Comparison of ENCODE assay signal across 17 cellular contexts in genomic region chr4:88143504-88143903, GRCh38. TPM values are rescaled to one million over a fixed set of nuclear protein-coding genes. Genes with fewer than 3 reads are reported as not detected.
DNase-seq lines count a peak whose midpoint lies in the region; ATAC-seq and TF ChIP-seq lines count a peak whose summit lies in the region.
"Had no signal": no experiment of that assay in that cellular context is flagged by ENCODE, and none has a peak within 500 bp of the region (broad histone marks: within the 10 kb centered on the region; RNA-seq: fewer than 3 reads in every experiment).

No MANE protein-coding gene starts in this region.

- H3K4me3 ChIP-seq in PC-3 (ENCODE audit: low read length) (0 out of 2 replicates have a peak overlapping the region, but pooled peaks have one; percentile 21), choroid plexus epithelial cell (ENCODE audit: low read depth, low read length) (no peak overlapping the region), mesendoderm (ENCODE audit: low read length) (no peak overlapping the region), GM23338 (no peak overlapping the region)
- H3K4me3 ChIP-seq: BLaER1, Peyer's patch had no signal

- no peaks in the 10 kb centered on the region for H3F3A ChIP-seq in PC-3 (ENCODE audit: low read length, unreplicated experiment)
- H3F3A ChIP-seq in GM23338 (replicated peaks; ENCODE audit: low read depth): no peaks in the 10 kb centered on the region; the same call in 1 of the 2 replicates

- no peak overlapping the region for H2BK5ac ChIP-seq in mesendoderm (ENCODE audit: low read length)

- peaks cover 9% of the 10 kb centered on the region; the same call in 2 of the 3 replicates for H3K9me3 Mint-ChIP-seq in GM23338
- no peaks in the 10 kb centered on the region for H3K9me3 Mint-ChIP-seq in T-helper 2 cell treated with Interferon-gamma antibody and Interleukin-4, amounts not matched to agents 5 μg/mL and 100 μg/mL, for 36 hours

- no peaks in the 10 kb centered on the region for H3K79me1 ChIP-seq in mesendoderm (ENCODE audit: low read length)

- CTCF ChIA-PET in PC-3 (lab: Charles Lee): interaction anchor here (0.6 to 0.7 kb wide), 2 partner anchors 36 to 380 kb away, joined by 3 to 5 read pairs; no protein-coding TSS in a partner anchor

- H2AFZ ChIP-seq in PC-3 (ENCODE audit: low read length) (peak overlapping the region; percentile 38; the same call in 1 of the 2 replicates), GM23338 (no peak overlapping the region)

- H3K36me3 ChIP-seq in PC-3 (ENCODE audit: low read depth, low read length) (no peaks in the 10 kb centered on the region), mesendoderm (ENCODE audit: control insufficient read depth, insufficient read depth, low read length) (no peaks in the 10 kb centered on the region), GM23338 (ENCODE audit: insufficient read depth) (no peaks in the 10 kb centered on the region)
- H3K36me3 ChIP-seq: BLaER1, Peyer's patch had no signal

- no peak overlapping the region for H3K18ac ChIP-seq in mesendoderm (ENCODE audit: low read length)

- H3K4me2 ChIP-seq in PC-3 (ENCODE audit: low read length) (peak overlapping the region; percentile 66), mesendoderm (ENCODE audit: low read length) (no peak overlapping the region), GM23338 (no peak overlapping the region)
- H3K4me2 ChIP-seq: BLaER1 had no signal

- H3K4ac ChIP-seq in mesendoderm (ENCODE audit: low read depth, low read length): no peak overlapping the region

- H2BK15ac ChIP-seq in mesendoderm (replicated peaks; ENCODE audit: low read depth): no peak overlapping the region

- no peaks in the 10 kb centered on the region for H3K79me2 ChIP-seq in PC-3 (ENCODE audit: low read length)
- peaks cover 2% of the 10 kb centered on the region for H3K79me2 ChIP-seq in mesendoderm (ENCODE audit: control insufficient read depth, insufficient read depth, low read length)
- no peaks in the 10 kb centered on the region for H3K79me2 ChIP-seq in GM23338 (replicated peaks; ENCODE audit: insufficient read depth)

- H3K23ac ChIP-seq in mesendoderm (ENCODE audit: low read length): no peak overlapping the region

- H3K4me3 Mint-ChIP-seq in GM23338: no peak overlapping the region
- H3K4me3 Mint-ChIP-seq in T-helper 2 cell treated with Interferon-gamma antibody and Interleukin-4, amounts not matched to agents 5 μg/mL and 100 μg/mL, for 36 hours: no peak overlapping the region
- H3K4me3 Mint-ChIP-seq: activated naive CD8-positive, alpha-beta T cell had no signal

- H3K27me3 ChIP-seq in PC-3 (ENCODE audit: low read length) (no peaks in the 10 kb centered on the region), mesendoderm (ENCODE audit: insufficient read depth, low read length, poor library complexity) (no peaks in the 10 kb centered on the region), GM23338 (ENCODE audit: insufficient read depth) (no peaks in the 10 kb centered on the region)
- H3K27me3 ChIP-seq: BLaER1, Peyer's patch had no signal

- peaks cover 5% of the 10 kb centered on the region; the same call in 1 of the 3 replicates for H3K36me3 Mint-ChIP-seq in GM23338 (ENCODE audit: low read depth)
- H3K36me3 Mint-ChIP-seq in T-helper 2 cell treated with Interferon-gamma antibody and Interleukin-4, amounts not matched to agents 5 μg/mL and 100 μg/mL, for 36 hours (ENCODE audit: low read depth): no peaks in the 10 kb centered on the region
- H3K36me3 Mint-ChIP-seq: activated naive CD8-positive, alpha-beta T cell had no signal

- peaks cover 12% of the 10 kb centered on the region for H3K4me1 Mint-ChIP-seq in GM23338
- H3K4me1 Mint-ChIP-seq in T-helper 2 cell treated with Interferon-gamma antibody and Interleukin-4, amounts not matched to agents 5 μg/mL and 100 μg/mL, for 36 hours (ENCODE audit: low read depth): no peaks in the 10 kb centered on the region

- no peaks in the 10 kb centered on the region for H4K20me1 ChIP-seq in PC-3 (ENCODE audit: low read length)
- no peaks in the 10 kb centered on the region for H4K20me1 ChIP-seq in GM23338 (replicated peaks; ENCODE audit: insufficient read depth)
- H4K20me1 ChIP-seq: BLaER1 had no signal

- H4K8ac ChIP-seq in mesendoderm (ENCODE audit: low read depth, low read length): no peak overlapping the region

- H3K56ac ChIP-seq in mesendoderm (ENCODE audit: low read length): no peak overlapping the region

- no CpG with 5 or more reads among the region's 2 CpGs for WGBS in mesendoderm (ENCODE audit: extremely low coverage, insufficient coverage, low lambda C conversion rate)

- no peaks in the 10 kb centered on the region for H3K9me3 ChIP-seq in PC-3 (ENCODE audit: low read length)
- H3K9me3 ChIP-seq: BLaER1, Peyer's patch had no signal

- intact Hi-C loops in PC-3 (cut with micrococcal nuclease): loop anchor here (5.0 kb wide), 1 partner anchor 36 kb away; no protein-coding TSS in a partner anchor

- DNase-seq in Daoy (ENCODE audit: low read depth): peak; percentile 58
- DNase-seq in PC-3: peak; percentile 90
- DNase-seq in choroid plexus epithelial cell (ENCODE audit: low read depth): peak; percentile 52
- peak; percentile 60 for DNase-seq in mesendoderm
- no peak for DNase-seq in GM23338 (ENCODE audit: low spot score)
- DNase-seq in T-helper 2 cell treated with Interferon-gamma antibody and Interleukin-4, amounts not matched to agents 5 μg/mL and 100 μg/mL, for 36 hours (ENCODE audit: low spot score): no peak
- DNase-seq: midbrain; NCI-H1092; NCI-H2227 treated with DMSO at 0.1 percent for 48 hours; posterior cingulate gyrus; stimulated activated CD4-positive, alpha-beta T cell treated with anti-CD3 and anti-CD28 coated beads, Interleukin-2, amount 100 ng/mL, for 48 hours; stimulated activated naive CD4-positive, alpha-beta T cell had no signal

- no peak for TF ChIP-seq CTCF in PC-3 (conservative IDR thresholded peaks at IDR 0.05; ENCODE audit: low read depth, low read length)
- TF ChIP-seq CTCF in choroid plexus epithelial cell (conservative IDR thresholded peaks at IDR 0.05; ENCODE audit: low read depth, low read length): no peak
- no peak for TF ChIP-seq CTCF in GM23338 (conservative IDR thresholded peaks at IDR 0.05; ENCODE audit: low read depth in 2 of 2)

- peaks cover 2% of the 10 kb centered on the region for H3K27me3 Mint-ChIP-seq in GM23338 (ENCODE audit: insufficient read depth, low read depth, poor library complexity)
- peaks cover 10% of the 10 kb centered on the region for H3K27me3 Mint-ChIP-seq in T-helper 2 cell treated with Interferon-gamma antibody and Interleukin-4, amounts not matched to agents 5 μg/mL and 100 μg/mL, for 36 hours (ENCODE audit: low read depth)

- no peak overlapping the region for H2AK5ac ChIP-seq in mesendoderm (ENCODE audit: low read length)

- BruUV-seq in PC-3 (replicated peaks; lab: Mats Ljungman, UMichigan): no TSS peak

- ATAC-seq in PC-3 (peak; percentile 77), GM23338 (no peak), GM21447 (IDR thresholded peaks at IDR 0.05; ENCODE audit: unreplicated experiment) (no peak), HG03457 (IDR thresholded peaks at IDR 0.05; ENCODE audit: unreplicated experiment) (no peak)

- no peak overlapping the region for H4K5ac ChIP-seq in mesendoderm (ENCODE audit: low read length)

- POLR2A ChIA-PET in PC-3 (lab: Charles Lee; ENCODE audit: unreplicated experiment): no interaction called here

- H3K9me2 ChIP-seq in PC-3 (replicated peaks; ENCODE audit: low read length) (no peaks in the 10 kb centered on the region), GM23338 (ENCODE audit: insufficient read depth) (no peaks in the 10 kb centered on the region)

- H3K9ac ChIP-seq in PC-3 (ENCODE audit: low read length): peak overlapping the region; percentile 59
- H3K9ac ChIP-seq in mesendoderm (ENCODE audit: low read length): no peak overlapping the region
- H3K9ac ChIP-seq: BLaER1 had no signal

- H3K4me1 ChIP-seq in PC-3 (ENCODE audit: insufficient read depth, low read length) (peaks cover 49% of the 10 kb centered on the region), mesendoderm (ENCODE audit: control insufficient read depth, low read depth, low read length) (peaks cover 10% of the 10 kb centered on the region), GM23338 (ENCODE audit: insufficient read depth) (peaks cover 27% of the 10 kb centered on the region)
- H3K4me1 ChIP-seq: BLaER1 had no signal

- H2BK120ac ChIP-seq in mesendoderm (ENCODE audit: low read depth, low read length): no peak overlapping the region

- H3K27ac ChIP-seq in PC-3 (ENCODE audit: low read length): peak overlapping the region; percentile 97
- no peak overlapping the region for H3K27ac ChIP-seq in mesendoderm (ENCODE audit: low read depth, low read length)
- H3K27ac ChIP-seq in GM23338 (ENCODE audit: low read depth): no peak overlapping the region
- H3K27ac ChIP-seq: BLaER1 had no signal

- H3K27ac Mint-ChIP-seq in GM23338: no peak overlapping the region
- no peak overlapping the region for H3K27ac Mint-ChIP-seq in T-helper 2 cell treated with Interferon-gamma antibody and Interleukin-4, amounts not matched to agents 5 μg/mL and 100 μg/mL, for 36 hours
- H3K27ac Mint-ChIP-seq: activated naive CD8-positive, alpha-beta T cell had no signal

TF ChIP-seq in GM23338, 12 proteins besides CTCF, POLR2A, EP300 and RAD21 (continues in another document):
- TF ChIP-seq EZH2phosphoT487 (IDR thresholded peaks at IDR 0.05; ENCODE audit: unreplicated experiment) (no peak), POLR2AphosphoS5 (IDR thresholded peaks at IDR 0.05; ENCODE audit: low read depth) (no peak), STAT1 (IDR thresholded peaks at IDR 0.05; ENCODE audit: unreplicated experiment) (no peak)

RNA-seq across cellular contexts. Expression of gene ABCG2, which starts 14.9 kb away (rescaled TPM):
- 3.1 and 3.9 TPM in 2 replicates for total RNA-seq in Daoy (2014; rRNA removed; shearing (Covaris generic))
- not detected in 2 replicates for total RNA-seq in PC-3 (2014; rRNA removed)
- polyA plus RNA-seq in mesendoderm (2013, experiment 1 of 2): 19.2 TPM
- 19.5 TPM for polyA plus RNA-seq in mesendoderm (2013, experiment 2 of 2)
- 6.1 and 10.6 TPM in 2 replicates for total RNA-seq in GM23338 (2014; rRNA removed; shearing (Covaris generic))
- polyA plus RNA-seq in GM23338 (2016; fragmentation: Nextera tagmentation; extraction: Ambion mirVana): 1.5 and 2.2 TPM in 2 replicates

Comparison
In these comparisons a context has a peak if more than half of its experiments do, and no peak if none do; other contexts are left out.
1. DNase-seq: peak in Daoy (single experiment), PC-3 (single experiment), choroid plexus epithelial cell (single experiment) and mesendoderm (single experiment); none in GM23338 (single experiment) and T-helper 2 cell treated with Interferon-gamma antibody and Interleukin-4, amounts not matched to agents 5 μg/mL and 100 μg/mL, for 36 hours (single experiment).